Comparison of ENCODE assay signal across 10 cellular contexts in the genomic region with DNA sequence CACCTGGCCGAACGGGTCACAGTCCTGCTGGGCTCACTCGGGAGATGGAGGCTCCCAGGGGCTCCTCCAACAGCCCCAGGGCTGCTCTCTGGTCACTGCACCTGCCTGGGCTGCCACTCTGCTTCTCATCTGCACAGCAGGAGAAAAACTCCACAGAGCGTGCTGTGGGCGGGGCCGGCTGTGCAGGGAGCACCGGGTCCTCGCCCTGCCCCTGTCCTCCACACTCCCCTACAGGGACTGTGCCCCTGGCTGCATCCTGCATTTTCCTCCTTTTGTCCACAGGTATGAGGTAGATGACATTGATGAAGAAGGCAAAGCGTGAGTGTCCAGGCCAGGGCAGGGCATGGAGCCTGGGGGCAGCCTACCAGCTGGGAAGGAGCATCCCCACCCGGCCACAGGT. TPM values are rescaled to one million over a fixed set of nuclear protein-coding genes. Genes with fewer than 3 reads are reported as not detected.
DNase-seq lines count a peak whose midpoint lies in the region; ATAC-seq, FAIRE-seq and TF ChIP-seq lines count a peak whose summit lies in the region.
"Not testable (repeated sequence)": the region's sequence is repeated elsewhere in the genome, so short reads cannot be mapped to it uniquely, and the experiment has no call there.
"Had no signal": no experiment of that assay in that cellular context is flagged by ENCODE, and none has a peak within 500 bp of the region (broad histone marks: within the 10 kb centered on the region; RNA-seq: fewer than 3 reads in every experiment).

No MANE protein-coding gene starts in this region.

- not testable (repeated sequence) for H3K4me1 ChIP-seq in Panc1 (ENCODE audit: control insufficient read depth, insufficient read depth, low read length); aorta (ENCODE audit: control insufficient read depth in 1 of 2, insufficient read depth in 2 of 2, low read length in 2 of 2)
- peaks cover 22% of the 10 kb centered on the region for H3K4me1 ChIP-seq in HepG2 (ENCODE audit: insufficient read depth, low read length)

- TF ChIP-seq RAD21 in HepG2 (CRISPR knock-in tag; IDR thresholded peaks at IDR 0.05): not testable (repeated sequence)

- FAIRE-seq in HepG2 (lab: Jason Lieb, UNC): not testable (repeated sequence)

- in situ Hi-C loops in Panc1 (cut with HindIII; ENCODE audit: low pct_unique_long_range_greater_than_20kb, low sequenced_read_pairs); HepG2 (cut with HindIII; ENCODE audit: extremely low pct_ligation_motif_present, low pct_unique_long_range_greater_than_20kb): not testable (repeated sequence)

- TF ChIP-seq POLR2A in HepG2 (IDR thresholded peaks at IDR 0.05; ENCODE audit: insufficient read depth in 1 of 2, low read depth in 2 of 2, low read length in 2 of 2): not testable (repeated sequence)

- not testable (repeated sequence) for H4K20me1 ChIP-seq in HepG2 (ENCODE audit: insufficient read depth, low read length)

- not testable (repeated sequence) for H2AFZ ChIP-seq in HepG2 (ENCODE audit: low read length)

- H3K27ac ChIP-seq in Panc1 (ENCODE audit: low read length); HepG2 (ENCODE audit: extremely low read length, insufficient read depth, low read length); aorta (ENCODE audit: low read depth in 1 of 2, low read length in 2 of 2): not testable (repeated sequence)

- BruUV-seq in Panc1 (replicated peaks; lab: Mats Ljungman, UMichigan); HepG2 (replicated peaks; lab: Mats Ljungman, UMichigan): not testable (repeated sequence)

- H3K9me3 ChIP-seq in Panc1 (ENCODE audit: control insufficient read depth, insufficient read depth, low read depth, low read length); HepG2 (ENCODE audit: low read length); aorta (ENCODE audit: control insufficient read depth, low read length): not testable (repeated sequence)

- H3K4me3 Mint-ChIP-seq in chondrocyte (ENCODE audit: unreplicated experiment): not testable (repeated sequence)

- CTCF ChIA-PET in Panc1 (lab: Charles Lee); HepG2 (lab: Yijun Ruan, JAX; ENCODE audit: low intra/inter-chr PET ratio, low total read pairs): not testable (repeated sequence)

- DNase-seq in Panc1 (ENCODE audit: low read depth, low spot score); HepG2 (ENCODE audit: low spot score): not testable (repeated sequence)
- DNase-seq in chondrocyte (ENCODE audit: low spot score) (peak; percentile 43), posterior vena cava (ENCODE audit: low spot score) (peak; percentile 69), aorta (peak; percentile 9 to 20)

- intact Hi-C loops in Panc1 (cut with micrococcal nuclease; ENCODE audit: unreplicated experiment); HepG2 (cut with micrococcal nuclease; ENCODE audit: unreplicated experiment); posterior vena cava (cut with DNase I); aorta (cut with DNase I): not testable (repeated sequence)

- H3K36me3 ChIP-seq in Panc1 (ENCODE audit: control insufficient read depth, insufficient read depth, low read length); HepG2 (replicated peaks in 1 of 2; ENCODE audit: control insufficient read depth in 1 of 2, insufficient read depth in 2 of 2, low read length in 2 of 2); aorta (ENCODE audit: control insufficient read depth in 1 of 2, insufficient read depth in 2 of 2, low read length in 1 of 2): not testable (repeated sequence)

- H3K27ac Mint-ChIP-seq in chondrocyte (ENCODE audit: unreplicated experiment): not testable (repeated sequence)

- not testable (repeated sequence) for H3K4me3 ChIP-seq in Panc1 (ENCODE audit: low read depth in 2 of 2, low read length in 2 of 2); HepG2 (replicated peaks in 1 of 3; ENCODE audit: insufficient read depth in 1 of 3, low read depth in 2 of 3, low read length in 3 of 3); aorta (ENCODE audit: low read length in 2 of 2)

- POLR2A ChIA-PET in Panc1 (lab: Charles Lee); HepG2 (lab: Yijun Ruan, JAX): not testable (repeated sequence)

- not testable (repeated sequence) for H3K79me2 ChIP-seq in HepG2 (ENCODE audit: insufficient read depth, low read length)

- H3K4me2 ChIP-seq in HepG2 (ENCODE audit: low read depth, low read length): not testable (repeated sequence)

- TF ChIP-seq EP300 in HepG2 (IDR thresholded peaks at IDR 0.05; ENCODE audit: low read depth in 2 of 2, low read length in 2 of 2); HepG2 (CRISPR knock-in tag; IDR thresholded peaks at IDR 0.05; ENCODE audit: borderline replicate concordance): not testable (repeated sequence)

- H3K27me3 Mint-ChIP-seq in chondrocyte (ENCODE audit: low read depth): not testable (repeated sequence)

- not testable (repeated sequence) for H3K4me1 Mint-ChIP-seq in chondrocyte (ENCODE audit: low read depth)

- H3K9ac ChIP-seq in HepG2 (ENCODE audit: insufficient read depth, low read depth, low read length): not testable (repeated sequence)

- ATAC-seq in Panc1: peak; percentile 22; the same call in 1 of the 2 replicates
- ATAC-seq in HepG2: peak; percentile 12
- not testable (repeated sequence) for ATAC-seq in aorta (ENCODE audit: low FRiP score)

- H3K36me3 Mint-ChIP-seq in chondrocyte (ENCODE audit: low read depth): not testable (repeated sequence)

- not testable (repeated sequence) for H3K27me3 ChIP-seq in Panc1 (ENCODE audit: control insufficient read depth, insufficient read depth, low read length); HepG2 (ENCODE audit: control insufficient read depth in 1 of 2, insufficient read depth in 2 of 2, low read length in 2 of 2); aorta (ENCODE audit: control insufficient read depth in 1 of 2, insufficient read depth in 2 of 2, low read length in 1 of 2)

- TF ChIP-seq CTCF in Panc1 (IDR thresholded peaks at IDR 0.05); chondrocyte (IDR thresholded peaks at IDR 0.05); HepG2 (CRISPR knock-in tag; IDR thresholded peaks at IDR 0.05): not testable (repeated sequence)

- H3K9me3 Mint-ChIP-seq in chondrocyte (ENCODE audit: low read depth): not testable (repeated sequence)

- WGBS in HepG2 (ENCODE audit: low lambda C conversion rate): 7% methylated on average over 6 of the region's 10 CpGs
- 79 to 84% methylated on average over 5 of the region's 10 CpGs for WGBS in aorta, 2 donors

RNA-seq across cellular contexts. Expression of a gene that starts 5.2 kb away (rescaled TPM):
- not detected for total RNA-seq in Panc1 (2021; ENCODE audit: unreplicated experiment)
- polyA plus RNA-seq in Panc1 (2012; ENCODE audit: insufficient read length): 0.63 TPM
- not detected in 3 replicates for total RNA-seq in chondrocyte
- 34.2 and 35.2 TPM in 2 replicates for total RNA-seq in HepG2 (2016; rRNA removed; fragmentation: Illumina TruSeq; extraction: Trizol)
- 19.8 and 21.5 TPM in 2 replicates for total RNA-seq in HepG2 (2016; cell fraction: cytosol; rRNA removed; fragmentation: Illumina TruSeq; extraction: Trizol; ENCODE audit: low read depth)
- 36.3 and 38.2 TPM in 2 replicates for total RNA-seq in HepG2 (2016; cell fraction: insoluble cytoplasmic fraction; rRNA removed; fragmentation: Illumina TruSeq; extraction: Trizol)
- total RNA-seq in HepG2 (2016; cell fraction: membrane; rRNA removed; fragmentation: Illumina TruSeq; extraction: Trizol): 19.3 and 19.9 TPM in 2 replicates
- total RNA-seq in HepG2 (2016; cell fraction: nucleus; rRNA removed; fragmentation: Illumina TruSeq; extraction: Trizol): 23.5 and 24.0 TPM in 2 replicates
- polyA plus RNA-seq in HepG2 (2011; rRNA removed): 32.9 and 33.0 TPM in 2 replicates
- 14.0 and 21.3 TPM in 2 replicates for polyA plus RNA-seq in HepG2 (2011; cell fraction: cytosol; rRNA removed)
- polyA plus RNA-seq in HepG2 (2011; cell fraction: nucleus; rRNA removed): 86.1 and 93.8 TPM in 2 replicates
- 18.7 and 23.6 TPM in 2 replicates for polyA plus RNA-seq in HepG2 (2012)
- 18.2 and 18.9 TPM in 2 replicates for polyA plus RNA-seq in HepG2 (2016; cell fraction: cytosol; fragmentation: Illumina TruSeq; extraction: Trizol; ENCODE audit: low read depth)
- 33.4 and 34.7 TPM in 2 replicates for polyA plus RNA-seq in HepG2 (2016; cell fraction: insoluble cytoplasmic fraction; fragmentation: Illumina TruSeq; extraction: Trizol; ENCODE audit: low read depth)
- polyA plus RNA-seq in HepG2 (2016; cell fraction: membrane; fragmentation: Illumina TruSeq; extraction: Trizol; ENCODE audit: low read depth): 14.3 and 21.1 TPM in 2 replicates
- polyA plus RNA-seq in HepG2 (2016; cell fraction: nucleus; fragmentation: Illumina TruSeq; extraction: Trizol; ENCODE audit: insufficient read depth, low read depth): 56.7 and 59.1 TPM in 2 replicates
- polyA minus RNA-seq in HepG2 (2011; rRNA and poly(A)+ RNA removed; ENCODE audit: low replicate concordance): 2.7 and 14.8 TPM in 2 replicates
- 5.5 and 6.4 TPM in 2 replicates for polyA minus RNA-seq in HepG2 (2011; cell fraction: cytosol; rRNA and poly(A)+ RNA removed)
- 14.0 and 15.7 TPM in 2 replicates for polyA minus RNA-seq in HepG2 (2011; cell fraction: nucleus; rRNA and poly(A)+ RNA removed)
- 1 to 10 TPM in 1 of 2 donors, under 1 TPM in 1; 0.65 to 1.1 TPM for total RNA-seq in posterior vena cava
- total RNA-seq in aorta: 1 to 10 TPM in 1 of 2 donors, under 1 TPM in 1; 0.81 to 1.8 TPM
- 1 to 10 TPM in 1 of 2 donors, not detected in 1; 9.8 TPM for polyA plus RNA-seq in aorta
- polyA plus RNA-seq: CD8-positive, alpha-beta memory T cell had no signal

RNA-seq across cellular contexts. Expression of a gene that starts 7.8 kb away (rescaled TPM):
- total RNA-seq in Panc1 (2021; ENCODE audit: unreplicated experiment) (1.5 TPM), chondrocyte (1.1 to 4.9 TPM (median 2.2 TPM) in 3 replicates), HepG2 (2016; rRNA removed; fragmentation: Illumina TruSeq; extraction: Trizol) (147 and 174 TPM in 2 replicates), posterior vena cava (10 to 100 TPM in 1 of 2 donors, 1 to 10 TPM in 1; 8.9 to 16.7 TPM), aorta (10 to 100 TPM in 1 of 2 donors, 1 to 10 TPM in 1; 6.7 to 29.8 TPM)
- 2.8 TPM for polyA plus RNA-seq in Panc1 (2012; ENCODE audit: insufficient read length)
- 53.8 and 58.2 TPM in 2 replicates for total RNA-seq in HepG2 (2016; cell fraction: cytosol; rRNA removed; fragmentation: Illumina TruSeq; extraction: Trizol; ENCODE audit: low read depth)
- 157 and 177 TPM in 2 replicates for total RNA-seq in HepG2 (2016; cell fraction: insoluble cytoplasmic fraction; rRNA removed; fragmentation: Illumina TruSeq; extraction: Trizol)
- total RNA-seq in HepG2 (2016; cell fraction: membrane; rRNA removed; fragmentation: Illumina TruSeq; extraction: Trizol): 56.7 and 63.7 TPM in 2 replicates
- 55.4 and 59.6 TPM in 2 replicates for total RNA-seq in HepG2 (2016; cell fraction: nucleus; rRNA removed; fragmentation: Illumina TruSeq; extraction: Trizol)
- polyA plus RNA-seq in HepG2 (2011; rRNA removed) (114 and 117 TPM in 2 replicates), aorta (10 to 100 TPM in 1 of 2 donors, 1 to 10 TPM in 1; 5.0 to 43.8 TPM)
- polyA plus RNA-seq in HepG2 (2011; cell fraction: cytosol; rRNA removed): 87.7 and 112 TPM in 2 replicates
- 78.9 and 79.1 TPM in 2 replicates for polyA plus RNA-seq in HepG2 (2011; cell fraction: nucleus; rRNA removed)
- 97.2 and 132 TPM in 2 replicates for polyA plus RNA-seq in HepG2 (2012)
- polyA plus RNA-seq in HepG2 (2016; cell fraction: cytosol; fragmentation: Illumina TruSeq; extraction: Trizol; ENCODE audit: low read depth): 63.2 and 71.4 TPM in 2 replicates
- 204 and 206 TPM in 2 replicates for polyA plus RNA-seq in HepG2 (2016; cell fraction: insoluble cytoplasmic fraction; fragmentation: Illumina TruSeq; extraction: Trizol; ENCODE audit: low read depth)
- polyA plus RNA-seq in HepG2 (2016; cell fraction: membrane; fragmentation: Illumina TruSeq; extraction: Trizol; ENCODE audit: low read depth): 50.8 and 59.5 TPM in 2 replicates
- 122 and 123 TPM in 2 replicates for polyA plus RNA-seq in HepG2 (2016; cell fraction: nucleus; fragmentation: Illumina TruSeq; extraction: Trizol; ENCODE audit: insufficient read depth, low read depth)
- 18.9 and 75.8 TPM in 2 replicates for polyA minus RNA-seq in HepG2 (2011; rRNA and poly(A)+ RNA removed; ENCODE audit: low replicate concordance)
- 33.0 and 38.4 TPM in 2 replicates for polyA minus RNA-seq in HepG2 (2011; cell fraction: cytosol; rRNA and poly(A)+ RNA removed)
- polyA minus RNA-seq in HepG2 (2011; cell fraction: nucleus; rRNA and poly(A)+ RNA removed): 20.5 and 29.8 TPM in 2 replicates

RNA-seq across cellular contexts. Expression of a gene that starts 35.8 kb away (rescaled TPM):
- not detected for total RNA-seq in Panc1 (2021; ENCODE audit: unreplicated experiment)
- polyA plus RNA-seq in Panc1 (2012; ENCODE audit: insufficient read length): not detected
- 0.49 to 1.4 TPM in 2 of 3 replicates, not detected in the other for total RNA-seq in chondrocyte
- total RNA-seq in HepG2 (2016; rRNA removed; fragmentation: Illumina TruSeq; extraction: Trizol): 0.49 TPM in 1 of 2 replicates, not detected in the other
- total RNA-seq in HepG2 (2016; cell fraction: cytosol; rRNA removed; fragmentation: Illumina TruSeq; extraction: Trizol; ENCODE audit: low read depth): not detected in 2 replicates
- 0.82 TPM in 1 of 2 replicates, not detected in the other for total RNA-seq in HepG2 (2016; cell fraction: insoluble cytoplasmic fraction; rRNA removed; fragmentation: Illumina TruSeq; extraction: Trizol)
- not detected in 2 replicates for total RNA-seq in HepG2 (2016; cell fraction: membrane; rRNA removed; fragmentation: Illumina TruSeq; extraction: Trizol)
- total RNA-seq in HepG2 (2016; cell fraction: nucleus; rRNA removed; fragmentation: Illumina TruSeq; extraction: Trizol): 1.8 and 2.2 TPM in 2 replicates
- polyA plus RNA-seq in HepG2 (2011; rRNA removed): 2.3 and 2.9 TPM in 2 replicates
- not detected in 2 replicates for polyA plus RNA-seq in HepG2 (2011; cell fraction: cytosol; rRNA removed)
- 1.3 and 2.4 TPM in 2 replicates for polyA plus RNA-seq in HepG2 (2011; cell fraction: nucleus; rRNA removed)
- polyA plus RNA-seq in HepG2 (2012): 0.71 and 2.0 TPM in 2 replicates
- not detected in 2 replicates for polyA plus RNA-seq in HepG2 (2016; cell fraction: cytosol; fragmentation: Illumina TruSeq; extraction: Trizol; ENCODE audit: low read depth)
- polyA plus RNA-seq in HepG2 (2016; cell fraction: insoluble cytoplasmic fraction; fragmentation: Illumina TruSeq; extraction: Trizol; ENCODE audit: low read depth): not detected in 2 replicates
- polyA plus RNA-seq in HepG2 (2016; cell fraction: membrane; fragmentation: Illumina TruSeq; extraction: Trizol; ENCODE audit: low read depth): not detected in 2 replicates
- 5.4 and 6.5 TPM in 2 replicates for polyA plus RNA-seq in HepG2 (2016; cell fraction: nucleus; fragmentation: Illumina TruSeq; extraction: Trizol; ENCODE audit: insufficient read depth, low read depth)
- 0.63 and 3.7 TPM in 2 replicates for polyA minus RNA-seq in HepG2 (2011; rRNA and poly(A)+ RNA removed; ENCODE audit: low replicate concordance)
- polyA minus RNA-seq in HepG2 (2011; cell fraction: cytosol; rRNA and poly(A)+ RNA removed): not detected in 2 replicates
- 3.6 and 6.1 TPM in 2 replicates for polyA minus RNA-seq in HepG2 (2011; cell fraction: nucleus; rRNA and poly(A)+ RNA removed)
- total RNA-seq in posterior vena cava: 1 to 10 TPM in 1 of 2 donors, not detected in 1; 1.2 TPM
- total RNA-seq in aorta: 1 to 10 TPM; 2.6 to 8.6 TPM
- not detected for polyA plus RNA-seq in aorta
- total RNA-seq: H4, H9 had no signal
- polyA plus RNA-seq: CD14-positive monocyte, GM23338 had no signal

RNA-seq across cellular contexts. Expression of a gene that starts 48.3 kb away (rescaled TPM):
- total RNA-seq in Panc1 (2021; ENCODE audit: unreplicated experiment) (29.5 TPM), chondrocyte (14.6 to 18.4 TPM (median 17.1 TPM) in 3 replicates), HepG2 (2016; rRNA removed; fragmentation: Illumina TruSeq; extraction: Trizol) (21.2 and 29.4 TPM in 2 replicates), posterior vena cava (10 to 100 TPM; 18.3 to 24.3 TPM), aorta (10 to 100 TPM; 19.7 to 20.7 TPM)
- 38.2 TPM for polyA plus RNA-seq in Panc1 (2012; ENCODE audit: insufficient read length)
- total RNA-seq in HepG2 (2016; cell fraction: cytosol; rRNA removed; fragmentation: Illumina TruSeq; extraction: Trizol; ENCODE audit: low read depth): 26.2 and 36.6 TPM in 2 replicates
- 15.6 and 27.3 TPM in 2 replicates for total RNA-seq in HepG2 (2016; cell fraction: insoluble cytoplasmic fraction; rRNA removed; fragmentation: Illumina TruSeq; extraction: Trizol)
- 15.4 and 17.8 TPM in 2 replicates for total RNA-seq in HepG2 (2016; cell fraction: membrane; rRNA removed; fragmentation: Illumina TruSeq; extraction: Trizol)
- 19.6 and 24.7 TPM in 2 replicates for total RNA-seq in HepG2 (2016; cell fraction: nucleus; rRNA removed; fragmentation: Illumina TruSeq; extraction: Trizol)
- polyA plus RNA-seq in HepG2 (2011; rRNA removed) (5.0 and 5.4 TPM in 2 replicates), aorta (10 to 100 TPM; 17.4 to 41.6 TPM)
- 2.3 and 3.5 TPM in 2 replicates for polyA plus RNA-seq in HepG2 (2011; cell fraction: cytosol; rRNA removed)
- 15.5 and 19.7 TPM in 2 replicates for polyA plus RNA-seq in HepG2 (2011; cell fraction: nucleus; rRNA removed)
- 20.2 and 32.1 TPM in 2 replicates for polyA plus RNA-seq in HepG2 (2012)
- polyA plus RNA-seq in HepG2 (2016; cell fraction: cytosol; fragmentation: Illumina TruSeq; extraction: Trizol; ENCODE audit: low read depth): 8.6 and 9.4 TPM in 2 replicates
- 14.8 and 18.5 TPM in 2 replicates for polyA plus RNA-seq in HepG2 (2016; cell fraction: insoluble cytoplasmic fraction; fragmentation: Illumina TruSeq; extraction: Trizol; ENCODE audit: low read depth)
- polyA plus RNA-seq in HepG2 (2016; cell fraction: membrane; fragmentation: Illumina TruSeq; extraction: Trizol; ENCODE audit: low read depth): 8.0 and 9.0 TPM in 2 replicates
- 36.0 and 46.1 TPM in 2 replicates for polyA plus RNA-seq in HepG2 (2016; cell fraction: nucleus; fragmentation: Illumina TruSeq; extraction: Trizol; ENCODE audit: insufficient read depth, low read depth)
- polyA minus RNA-seq in HepG2 (2011; rRNA and poly(A)+ RNA removed; ENCODE audit: low replicate concordance): 10.9 and 13.8 TPM in 2 replicates
- polyA minus RNA-seq in HepG2 (2011; cell fraction: cytosol; rRNA and poly(A)+ RNA removed): 5.9 and 8.4 TPM in 2 replicates
- polyA minus RNA-seq in HepG2 (2011; cell fraction: nucleus; rRNA and poly(A)+ RNA removed): 9.9 and 14.9 TPM in 2 replicates

Comparison
In these comparisons a context has a peak if more than half of its experiments do, and no peak if none do; other contexts are left out.
1. RNA of a gene that starts 5.2 kb away (total RNA-seq): 19.3 to 38.2 TPM in HepG2; 0.81 to 1.8 TPM in aorta, 0.65 to 1.1 TPM in posterior vena cava, not detected in Panc1 (single experiment) and not detected in chondrocyte; every median in the first group is over 4 times any median in the second.